ENCODE assay signal across 7 cellular contexts in the genomic region with DNA sequence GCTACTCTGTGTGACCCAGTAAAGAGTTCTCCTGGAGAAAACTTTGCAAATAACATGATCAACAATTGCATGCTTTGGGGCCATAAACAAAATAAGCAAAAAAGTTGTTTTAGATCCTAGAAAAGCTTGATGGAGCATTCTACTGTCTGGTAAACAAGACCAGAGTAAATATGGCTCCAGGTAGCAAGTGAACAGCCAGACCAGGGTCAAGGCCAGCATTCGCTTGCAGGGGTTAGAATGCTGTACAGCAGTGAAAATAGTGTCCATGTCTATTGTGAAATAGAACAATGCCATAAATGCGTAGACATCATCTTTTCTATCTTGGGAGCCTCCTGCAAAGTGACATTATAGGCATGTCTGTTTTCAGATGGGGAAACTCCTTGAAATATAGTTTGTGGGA.
"Had no signal": no experiment of that assay in that cellular context is flagged by ENCODE, and none has a peak within 500 bp of the region (broad histone marks: within the 10 kb centered on the region; RNA-seq: fewer than 3 reads in every experiment).

No MANE protein-coding gene starts in this region.

- FAIRE-seq: HTR-8/SVneo, K562 had no signal

- DNase-seq: Karpas-422, KBM-7, KG1 had no signal

- H3K9ac ChIP-seq: KMS-11 had no signal

- H3K4me2 ChIP-seq: KMS-11 had no signal

- H3K27ac ChIP-seq: HL-60, KMS-11 had no signal

- H3K4me3 ChIP-seq: K562 had no signal

- ATAC-seq: K562 had no signal
